8 cellular contexts compared by ENCODE assay signal in genomic region chr19:2168619-2169424, GRCh38. TPM values are rescaled to one million over a fixed set of nuclear protein-coding genes. Genes with fewer than 3 reads are reported as not detected.
DNase-seq lines count a peak whose midpoint lies in the region; ATAC-seq and TF ChIP-seq lines count a peak whose summit lies in the region.

No MANE protein-coding gene starts in this region.

- peaks cover 98% of the 10 kb centered on the region for H3K79me2 ChIP-seq in Loucy (ENCODE audit: insufficient read depth, low read length)

- no peaks in the 10 kb centered on the region for H3K9me2 ChIP-seq in Loucy (replicated peaks; ENCODE audit: low read depth, low read length)

- peaks cover 6% of the 10 kb centered on the region; the same call in 1 of the 2 replicates for H3K36me3 ChIP-seq in Loucy (ENCODE audit: insufficient read depth, low read length)
- H3K36me3 ChIP-seq in lower lobe of right lung, result no peaks in the 10 kb centered on the region

- H2AFZ ChIP-seq in Loucy (ENCODE audit: low read length), result no peak overlapping the region

- H3K27me3 Mint-ChIP-seq in activated CD4-positive, alpha-beta T cell treated with anti-CD3 and anti-CD28 coated beads for 36 hours, result no peaks in the 10 kb centered on the region
- no peaks in the 10 kb centered on the region for H3K27me3 Mint-ChIP-seq in dendritic cell treated with granulocyte-macrophage colony-stimulating factor and Interleukin-4, amounts not matched to agents 40 ng/mL and 50 ng/mL, for 4 days

- CTCF ChIA-PET in activated CD4-positive, alpha-beta T cell treated with anti-CD3 and anti-CD28 coated beads for 36 hours (lab: Charles Lee), result interaction anchor here (1.0 to 1.5 kb wide), 3 partner anchors 9 to 105 kb away, joined by 3 to 5 read pairs (median 4); no protein-coding TSS in a partner anchor

- no peaks in the 10 kb centered on the region for H3K9me3 Mint-ChIP-seq in activated CD4-positive, alpha-beta T cell treated with anti-CD3 and anti-CD28 coated beads for 36 hours (ENCODE audit: low read depth)
- H3K9me3 Mint-ChIP-seq in dendritic cell treated with granulocyte-macrophage colony-stimulating factor and Interleukin-4, amounts not matched to agents 40 ng/mL and 50 ng/mL, for 4 days, result no peaks in the 10 kb centered on the region

- H3K9me3 ChIP-seq in Loucy (ENCODE audit: insufficient read depth, low read depth, low read length) (no peaks in the 10 kb centered on the region), lower lobe of right lung (no peaks in the 10 kb centered on the region)

- H3K4me1 ChIP-seq in Loucy (ENCODE audit: insufficient read depth, low read length, poor library complexity, severe bottlenecking), result peaks cover 41% of the 10 kb centered on the region
- H3K4me1 ChIP-seq in lower lobe of right lung, result peaks cover 83% of the 10 kb centered on the region

- peak; percentile 48 for ATAC-seq in GM21786 (IDR thresholded peaks at IDR 0.05; ENCODE audit: unreplicated experiment)
- peak; percentile 53 for ATAC-seq in activated CD4-positive, alpha-beta T cell treated with anti-CD3 and anti-CD28 coated beads for 36 hours
- ATAC-seq in lower lobe of right lung, result peak; percentile 89 to 95

- H3K4me3 ChIP-seq in Loucy (ENCODE audit: low read length, poor library complexity, severe bottlenecking) (peak overlapping the region; percentile 52), lower lobe of right lung (peak overlapping the region; percentile 41)

- TF ChIP-seq CTCF in Loucy (conservative IDR thresholded peaks at IDR 0.05; ENCODE audit: low read length) (no peak), lower lobe of right lung (IDR thresholded peaks at IDR 0.05) (no peak)

- H3K4me1 Mint-ChIP-seq in activated CD4-positive, alpha-beta T cell treated with anti-CD3 and anti-CD28 coated beads for 36 hours, result peaks cover 71% of the 10 kb centered on the region
- H3K4me1 Mint-ChIP-seq in dendritic cell treated with granulocyte-macrophage colony-stimulating factor and Interleukin-4, amounts not matched to agents 40 ng/mL and 50 ng/mL, for 4 days (ENCODE audit: low read depth), result peaks cover 93% of the 10 kb centered on the region

- H3K36me3 Mint-ChIP-seq in activated CD4-positive, alpha-beta T cell treated with anti-CD3 and anti-CD28 coated beads for 36 hours (ENCODE audit: low read depth), result peaks cover 24% of the 10 kb centered on the region
- peaks cover 28% of the 10 kb centered on the region for H3K36me3 Mint-ChIP-seq in dendritic cell treated with granulocyte-macrophage colony-stimulating factor and Interleukin-4, amounts not matched to agents 40 ng/mL and 50 ng/mL, for 4 days (ENCODE audit: low read depth)

- H3F3A ChIP-seq in Loucy (ENCODE audit: low read depth), result no peaks in the 10 kb centered on the region

- POLR2A ChIA-PET in activated CD4-positive, alpha-beta T cell treated with anti-CD3 and anti-CD28 coated beads for 36 hours (lab: Charles Lee), result interaction anchor here (0.5 kb wide), 1 partner anchor 21 kb away, joined by 6 read pairs; no protein-coding TSS in a partner anchor

- peak overlapping the region; percentile 72 for H3K27ac Mint-ChIP-seq in activated CD4-positive, alpha-beta T cell treated with anti-CD3 and anti-CD28 coated beads for 36 hours
- peak overlapping the region; percentile 96 for H3K27ac Mint-ChIP-seq in dendritic cell treated with granulocyte-macrophage colony-stimulating factor and Interleukin-4, amounts not matched to agents 40 ng/mL and 50 ng/mL, for 4 days

- peak overlapping the region; percentile 98 for H3K4me2 ChIP-seq in Loucy (ENCODE audit: low read depth, low read length, poor library complexity, severe bottlenecking)

- H3K27ac ChIP-seq in lower lobe of right lung, result peak overlapping the region; percentile 90

- intact Hi-C loops in activated CD4-positive, alpha-beta T cell treated with anti-CD3 and anti-CD28 coated beads for 36 hours (cut with DNase I, micrococcal nuclease), result loop anchor here in 1 of 2 experiments (10.0 kb wide), 1 partner anchor 616 kb away; the partner anchor contains the start of genes SGTA and THOP1
- intact Hi-C loops in dendritic cell treated with granulocyte-macrophage colony-stimulating factor and Interleukin-4, amounts not matched to agents 40 ng/mL and 50 ng/mL, for 4 days (cut with micrococcal nuclease), result no loop called here
- intact Hi-C loops in lower lobe of right lung (cut with DNase I), result no loop called here

- peaks cover 86% of the 10 kb centered on the region for H4K20me1 ChIP-seq in Loucy (ENCODE audit: insufficient read depth, low read length, poor library complexity, severe bottlenecking)

- peak overlapping the region; percentile 40 for H3K9ac ChIP-seq in Loucy (ENCODE audit: low read depth, low read length, poor library complexity, severe bottlenecking)

- H3K27me3 ChIP-seq in Loucy (ENCODE audit: insufficient read depth, low read length, poor library complexity, severe bottlenecking) (no peaks in the 10 kb centered on the region), lower lobe of right lung (ENCODE audit: low read depth) (no peaks in the 10 kb centered on the region)

- DNase-seq in ELR (ENCODE audit: low read depth) (peak; percentile 99), lower lobe of right lung (peak; percentile 98), NCI-H1105 (lab: John Stamatoyannopoulos, UW) (no peak)
- peak; percentile 90 for DNase-seq in activated CD4-positive, alpha-beta T cell treated with anti-CD3 and anti-CD28 coated beads for 36 hours
- peak; percentile 25 to 81 (median 42) for DNase-seq in stimulated activated CD4-positive, alpha-beta T cell treated with anti-CD3 and anti-CD28 coated beads, TNF-alpha, amount 100 ng/mL, for 24 hours (ENCODE audit: low read depth in 3 of 3)

- H3K4me3 Mint-ChIP-seq in activated CD4-positive, alpha-beta T cell treated with anti-CD3 and anti-CD28 coated beads for 36 hours, result peak overlapping the region; percentile 43
- peak overlapping the region; percentile 72 for H3K4me3 Mint-ChIP-seq in dendritic cell treated with granulocyte-macrophage colony-stimulating factor and Interleukin-4, amounts not matched to agents 40 ng/mL and 50 ng/mL, for 4 days

RNA-seq across cellular contexts. Expression of gene DOT1L, which starts 5.1 kb away (rescaled TPM):
- 10 to 100 TPM; 62.5 to 73.8 TPM for total RNA-seq in activated CD4-positive, alpha-beta T cell treated with anti-CD3 and anti-CD28 coated beads for 36 hours
- 33.0 TPM for total RNA-seq in lower lobe of right lung

RNA-seq across cellular contexts. Expression of gene AP3D1, which starts 17.5 kb away (rescaled TPM):
- 100 to 1,000 TPM in 1 of 2 experiments, 10 to 100 TPM in 1; 82.7 to 105 TPM for total RNA-seq in activated CD4-positive, alpha-beta T cell treated with anti-CD3 and anti-CD28 coated beads for 36 hours
- 99.5 TPM for total RNA-seq in lower lobe of right lung
